In genomic region chr10:51206471-51206870, GRCh38 we compare ENCODE assay signal across 20 cellular contexts.
"Had no signal": no experiment of that assay in that cellular context is flagged by ENCODE, and none has a peak within 500 bp of the region (broad histone marks: within the 10 kb centered on the region; RNA-seq: fewer than 3 reads in every experiment).

No MANE protein-coding gene starts in this region.

- H3K36me3 ChIP-seq: neutrophil, sigmoid colon, upper lobe of left lung, uterus had no signal

- H3K36me3 Mint-ChIP-seq: naive thymus-derived CD8-positive, alpha-beta T cell; stimulated activated naive B cell treated with anti-CD40 and anti-IgM and Interleukin-4, amounts not matched to agents 10 μg/mL and 1 μg/mL and 100 μg/mL, for 72 hours had no signal

- H3K4me3 Mint-ChIP-seq: endodermal cell; naive thymus-derived CD8-positive, alpha-beta T cell; stimulated activated naive B cell treated with anti-CD40 and anti-IgM and Interleukin-4, amounts not matched to agents 10 μg/mL and 1 μg/mL and 100 μg/mL, for 72 hours; stimulated activated naive CD8-positive, alpha-beta T cell treated with anti-CD3 and anti-CD28 coated beads, Interleukin-15, amount 100 ng/mL, for 72 hours had no signal

- H3K9me3 ChIP-seq: mucosa of descending colon, neutrophil, psoas muscle, sigmoid colon, upper lobe of left lung, uterus had no signal

- H3K27ac ChIP-seq: hepatocyte, neutrophil, psoas muscle, sigmoid colon, upper lobe of left lung had no signal

- H3K4me3 ChIP-seq: coronary artery, hepatocyte, mucosa of descending colon, psoas muscle, sigmoid colon, skin epidermis, upper lobe of left lung, uterus had no signal

- H3K4me1 ChIP-seq: uterus had no signal

- H3K27me3 Mint-ChIP-seq: stimulated activated naive B cell treated with anti-CD40 and anti-IgM and Interleukin-4, amounts not matched to agents 10 μg/mL and 1 μg/mL and 100 μg/mL, for 72 hours; stimulated activated naive CD8-positive, alpha-beta T cell treated with anti-CD3 and anti-CD28 coated beads, Interleukin-15, amount 100 ng/mL, for 72 hours had no signal

- H3K9me3 Mint-ChIP-seq: endodermal cell; stimulated activated naive B cell treated with anti-CD40 and anti-IgM and Interleukin-4, amounts not matched to agents 10 μg/mL and 1 μg/mL and 100 μg/mL, for 72 hours; stimulated activated naive CD8-positive, alpha-beta T cell treated with anti-CD3 and anti-CD28 coated beads, Interleukin-15, amount 100 ng/mL, for 72 hours had no signal

- H3K27me3 ChIP-seq: hepatocyte, neutrophil, sigmoid colon, upper lobe of left lung, uterus had no signal

- DNase-seq: effector CD4-positive, alpha-beta T cell; endodermal cell; foreskin melanocyte; head of caudate nucleus; mammary epithelial cell; mucosa of descending colon; naive thymus-derived CD8-positive, alpha-beta T cell; psoas muscle; retina; sigmoid colon; stimulated activated CD4-positive, alpha-beta T cell treated with anti-CD3 and anti-CD28 coated beads, Interleukin-2, amount 100 ng/mL, for 24 hours; stimulated activated CD4-positive, alpha-beta T cell treated with anti-CD3 and anti-CD28 coated beads, Interleukin-4, amount 100 ng/mL, for 4 hours; stimulated activated naive B cell treated with anti-CD40 and anti-IgM and Interleukin-4, amounts not matched to agents 10 μg/mL and 1 μg/mL and 100 μg/mL, for 72 hours; stimulated activated naive CD8-positive, alpha-beta T cell treated with anti-CD3 and anti-CD28 coated beads, Interleukin-15, amount 100 ng/mL, for 72 hours; uterus had no signal

- H3K4me1 Mint-ChIP-seq: endodermal cell; naive thymus-derived CD8-positive, alpha-beta T cell; stimulated activated naive B cell treated with anti-CD40 and anti-IgM and Interleukin-4, amounts not matched to agents 10 μg/mL and 1 μg/mL and 100 μg/mL, for 72 hours; stimulated activated naive CD8-positive, alpha-beta T cell treated with anti-CD3 and anti-CD28 coated beads, Interleukin-15, amount 100 ng/mL, for 72 hours had no signal

- H3K27ac Mint-ChIP-seq: endodermal cell; naive thymus-derived CD8-positive, alpha-beta T cell; stimulated activated naive B cell treated with anti-CD40 and anti-IgM and Interleukin-4, amounts not matched to agents 10 μg/mL and 1 μg/mL and 100 μg/mL, for 72 hours; stimulated activated naive CD8-positive, alpha-beta T cell treated with anti-CD3 and anti-CD28 coated beads, Interleukin-15, amount 100 ng/mL, for 72 hours had no signal
